Comparison of ENCODE assay signal across 18 cellular contexts in the genomic region with DNA sequence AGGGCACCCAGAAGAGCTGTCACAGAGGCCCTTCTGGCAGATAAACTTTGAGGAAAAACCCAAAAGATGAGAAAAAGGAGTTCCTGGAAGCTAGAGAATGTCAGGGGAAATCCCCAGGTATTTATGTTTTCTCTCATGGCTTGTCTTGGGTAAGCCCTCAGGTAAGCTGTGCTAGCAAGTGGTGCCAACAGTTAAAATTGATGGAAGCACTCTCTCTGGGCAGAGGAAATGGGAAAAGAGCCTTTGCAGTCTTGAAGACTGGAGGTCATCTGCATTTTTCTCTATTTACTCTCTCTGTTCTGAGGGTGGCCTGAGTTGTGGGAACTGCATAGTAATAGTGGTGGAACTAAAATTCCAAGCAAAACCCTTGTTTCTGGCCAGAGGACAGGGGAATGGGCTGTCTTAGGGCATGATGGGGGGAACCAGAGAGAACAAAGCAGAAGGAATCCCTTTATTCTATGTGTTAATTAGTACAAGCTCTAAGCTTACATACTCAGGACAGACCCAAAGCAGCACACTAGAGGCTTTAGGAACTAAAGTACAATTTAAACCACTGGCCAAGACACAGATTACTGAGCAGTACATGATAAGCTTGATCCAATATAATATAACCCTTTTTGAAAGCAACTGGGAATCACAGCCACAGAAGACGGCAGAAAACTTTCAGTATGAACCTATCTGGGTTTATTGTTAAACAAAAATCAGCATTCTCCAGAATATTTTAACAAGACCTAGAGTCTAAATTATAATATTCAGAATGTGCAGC. TPM values are rescaled to one million over a fixed set of nuclear protein-coding genes. Genes with fewer than 3 reads are reported as not detected.
"Had no signal": no experiment of that assay in that cellular context is flagged by ENCODE, and none has a peak within 500 bp of the region (broad histone marks: within the 10 kb centered on the region; RNA-seq: fewer than 3 reads in every experiment).

No MANE protein-coding gene starts in this region.

- H3K9me3 ChIP-seq: mucosa of descending colon, stomach, testis, upper lobe of left lung had no signal

- H3K4me3 ChIP-seq: adrenal gland, mucosa of descending colon, stomach, testis, upper lobe of left lung had no signal

- FAIRE-seq: colon, small intestine had no signal

- H3K4me1 ChIP-seq: adrenal gland, testis, upper lobe of left lung had no signal

- H3K4me3 Mint-ChIP-seq: activated CD4-positive, alpha-beta T cell treated with anti-CD3 and anti-CD28 coated beads, Interleukin-2, amount 10 ng/mL, durations not matched to agents 24 days and 14 days; activated naive CD4-positive, alpha-beta T cell treated with anti-CD3 and anti-CD28 coated beads, Interleukin-2, amount 10 ng/mL, durations not matched to agents 7 days and 5 days; T-helper 1 cell treated with Interleukin-12 subunit alpha and Interleukin-12 subunit beta and Interleukin-4 antibody, amounts not matched to agents 30 μg/mL and 1 μg/mL, for 36 hours had no signal

- ATAC-seq: esophagus mucosa; left lobe of liver; mucosa of descending colon; naive thymus-derived CD4-positive, alpha-beta T cell had no signal

- H3K27ac ChIP-seq: adrenal gland, stomach, testis, upper lobe of left lung had no signal

- H3K27ac Mint-ChIP-seq: activated CD4-positive, alpha-beta T cell treated with anti-CD3 and anti-CD28 coated beads, Interleukin-2, amount 10 ng/mL, durations not matched to agents 24 days and 14 days; activated naive CD4-positive, alpha-beta T cell treated with anti-CD3 and anti-CD28 coated beads, Interleukin-2, amount 10 ng/mL, durations not matched to agents 7 days and 5 days; T-helper 1 cell treated with Interleukin-12 subunit alpha and Interleukin-12 subunit beta and Interleukin-4 antibody, amounts not matched to agents 30 μg/mL and 1 μg/mL, for 36 hours had no signal

- DNase-seq: activated CD4-positive, alpha-beta T cell treated with anti-CD3 and anti-CD28 coated beads, Interleukin-2, amount 10 ng/mL, durations not matched to agents 24 days and 14 days; activated CD8-positive, alpha-beta memory T cell treated with anti-CD3 and anti-CD28 coated beads for 24 hours; activated naive CD4-positive, alpha-beta T cell treated with anti-CD3 and anti-CD28 coated beads, Interleukin-2, amount 10 ng/mL, durations not matched to agents 7 days and 5 days; adrenal gland; caudate nucleus; islet precursor cell; mucosa of descending colon; naive thymus-derived CD4-positive, alpha-beta T cell; nucleus accumbens; small intestine; stimulated activated CD4-positive, alpha-beta T cell treated with anti-CD3 and anti-CD28 coated beads, Interleukin-4, amount 100 ng/mL, for 24 hours; stomach; testis; upper lobe of left lung had no signal

- H3K27me3 Mint-ChIP-seq: activated CD4-positive, alpha-beta T cell treated with anti-CD3 and anti-CD28 coated beads, Interleukin-2, amount 10 ng/mL, durations not matched to agents 24 days and 14 days; activated naive CD4-positive, alpha-beta T cell treated with anti-CD3 and anti-CD28 coated beads, Interleukin-2, amount 10 ng/mL, durations not matched to agents 7 days and 5 days had no signal

- H3K9me3 Mint-ChIP-seq: activated CD4-positive, alpha-beta T cell treated with anti-CD3 and anti-CD28 coated beads, Interleukin-2, amount 10 ng/mL, durations not matched to agents 24 days and 14 days; activated naive CD4-positive, alpha-beta T cell treated with anti-CD3 and anti-CD28 coated beads, Interleukin-2, amount 10 ng/mL, durations not matched to agents 7 days and 5 days; naive thymus-derived CD4-positive, alpha-beta T cell; T-helper 1 cell treated with Interleukin-12 subunit alpha and Interleukin-12 subunit beta and Interleukin-4 antibody, amounts not matched to agents 30 μg/mL and 1 μg/mL, for 36 hours had no signal

- H3K36me3 ChIP-seq: adrenal gland had no signal

- H3K27me3 ChIP-seq: adrenal gland, stomach, testis, upper lobe of left lung had no signal

RNA-seq across cellular contexts. Expression of a gene that starts 53.3 kb away (rescaled TPM):
- total RNA-seq: activated CD4-positive, alpha-beta T cell treated with anti-CD3 and anti-CD28 coated beads, Interleukin-2, amount 10 ng/mL, durations not matched to agents 24 days and 14 days; esophagus mucosa had no signal
